1 cellular context compared by ENCODE assay signal in genomic region chr3:23701711-23702110, GRCh38.
TF ChIP-seq lines count a peak whose summit lies in the region.

No MANE protein-coding gene starts in this region.

TF ChIP-seq in GM23338, 12 proteins besides CTCF, POLR2A, EP300 and RAD21 (continued from another document):
- TF ChIP-seq REST (IDR thresholded peaks at IDR 0.05; ENCODE audit: unreplicated experiment) (no peak), ETS1 (IDR thresholded peaks at IDR 0.05) (no peak)
TF ChIP-seq in GM23338: peak in this region for 0.
